Comparison of ENCODE assay signal across 1 cellular context in the genomic region with DNA sequence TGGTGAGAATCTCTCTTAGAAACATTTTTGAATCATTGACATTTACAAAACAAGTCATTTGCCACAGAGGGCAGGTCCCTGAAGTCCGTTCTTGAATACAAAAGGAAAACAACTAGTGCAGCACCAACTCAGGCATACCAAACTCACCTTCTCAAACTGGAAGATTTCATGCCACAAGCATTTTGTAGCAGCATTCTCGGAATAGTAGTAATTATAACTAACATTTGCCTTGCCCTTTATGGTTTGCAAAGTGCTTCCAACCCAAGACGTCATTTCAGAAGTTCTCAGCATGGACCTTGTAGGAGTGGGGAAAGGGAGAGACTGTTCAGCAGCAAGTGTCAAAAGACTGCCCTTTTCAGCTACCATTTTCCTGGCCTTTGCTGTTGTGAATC.
TF ChIP-seq lines count a peak whose summit lies in the region.

No MANE protein-coding gene starts in this region.

TF ChIP-seq in endothelial cell of umbilical vein, 7 proteins besides CTCF, POLR2A, EP300 and RAD21:
- TF ChIP-seq EZH2 (IDR thresholded peaks at IDR 0.05; ENCODE audit: borderline replicate concordance, low read depth, low read length, severe bottlenecking) (no peak), FOS (IDR thresholded peaks at IDR 0.05; ENCODE audit: borderline replicate concordance, insufficient read depth, low read length) (no peak), GATA2 (IDR thresholded peaks at IDR 0.05; ENCODE audit: insufficient read depth, insufficient read length, low read depth, low read length) (no peak), JUN (IDR thresholded peaks at IDR 0.05; ENCODE audit: borderline replicate concordance, insufficient read depth, insufficient read length, low read depth) (no peak), MYC (IDR thresholded peaks at IDR 0.05; ENCODE audit: low read depth, low read length) (no peak), POLR2AphosphoS5 (IDR thresholded peaks at IDR 0.05; ENCODE audit: insufficient read depth, low read depth, low read length) (no peak)
- TF ChIP-seq, protein P1, sequence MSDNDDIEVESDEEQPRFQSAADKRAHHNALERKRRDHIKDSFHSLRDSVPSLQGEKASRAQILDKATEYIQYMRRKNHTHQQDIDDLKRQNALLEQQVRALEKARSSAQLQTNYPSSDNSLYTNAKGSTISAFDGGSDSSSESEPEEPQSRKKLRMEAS (IDR thresholded peaks at IDR 0.05; ENCODE audit: insufficient read depth, insufficient read length) = no peak
